Comparison of ENCODE assay signal across 18 cellular contexts in the genomic region with DNA sequence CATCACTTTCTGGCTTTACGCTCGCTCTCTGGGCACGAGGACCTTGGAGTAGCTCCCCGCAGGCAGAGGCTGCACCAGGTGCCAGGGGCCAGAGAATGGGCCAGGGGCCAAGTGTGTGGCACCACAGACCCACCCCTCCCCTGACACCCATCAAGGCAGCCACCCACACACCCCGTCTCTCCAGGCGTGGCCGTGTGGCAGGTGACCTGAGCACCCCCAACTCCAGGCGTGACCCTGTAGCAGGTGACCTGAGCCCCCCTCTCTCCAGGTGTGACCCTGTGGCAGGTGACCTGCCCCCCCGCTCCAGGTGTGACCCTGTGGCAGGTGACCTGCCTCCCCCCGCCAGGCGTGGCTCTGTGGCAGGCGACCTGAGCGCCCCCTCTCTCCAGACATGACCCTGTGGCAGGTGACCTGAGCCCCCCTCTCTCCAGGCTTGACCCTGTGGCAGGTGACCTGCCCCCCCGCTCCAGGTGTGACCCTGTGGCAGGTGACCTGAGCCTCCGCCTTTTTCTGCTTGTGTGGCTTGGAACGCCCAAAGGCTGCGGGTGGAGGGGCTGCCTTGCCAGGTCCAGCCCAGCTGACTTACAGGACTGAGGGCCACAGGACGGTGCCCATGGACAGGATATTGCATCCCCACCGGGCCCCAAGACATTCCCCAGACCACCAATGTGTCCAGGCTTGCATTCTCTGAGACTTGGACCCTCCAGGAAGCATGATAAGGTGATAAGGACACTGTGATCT.
"Had no signal": no experiment of that assay in that cellular context is flagged by ENCODE, and none has a peak within 500 bp of the region (broad histone marks: within the 10 kb centered on the region; RNA-seq: fewer than 3 reads in every experiment).

No MANE protein-coding gene starts in this region.

- H3K4me3 ChIP-seq: lung, prostate gland, right atrium auricular region, sigmoid colon, thoracic aorta, tibial nerve, upper lobe of left lung, uterus had no signal

- H3K9me3 ChIP-seq: neutrophil, prostate gland, right atrium auricular region, sigmoid colon, thoracic aorta, tibial nerve, upper lobe of left lung, uterus had no signal

- H3K79me2 ChIP-seq: parathyroid adenoma had no signal

- H2AFZ ChIP-seq: parathyroid adenoma had no signal

- H3K27me3 ChIP-seq: neutrophil, tibial nerve, upper lobe of left lung, uterus had no signal

- H3K4me1 ChIP-seq: parathyroid adenoma, prostate gland, right atrium auricular region, sigmoid colon, tibial nerve, upper lobe of left lung, uterus had no signal

- H3K27ac ChIP-seq: neutrophil, parathyroid adenoma, prostate gland, right atrium auricular region, sigmoid colon, thoracic aorta, tibial nerve, upper lobe of left lung, uterus had no signal

- DNase-seq: cortex of kidney; effector CD4-positive, alpha-beta T cell; hypothalamus; immature natural killer cell; islet precursor cell; natural killer cell; sigmoid colon; stimulated activated CD4-positive, alpha-beta T cell treated with anti-CD3 and anti-CD28 coated beads, Interleukin-4, amount 100 ng/mL, for 4 hours; upper lobe of left lung; uterus had no signal

- H3K36me3 ChIP-seq: neutrophil, prostate gland, right atrium auricular region, sigmoid colon, thoracic aorta, tibial nerve, upper lobe of left lung, uterus had no signal

- ATAC-seq: natural killer cell; stimulated activated memory B cell treated with anti-CD40 and anti-IgM and Interleukin-4, amounts not matched to agents 10 μg/mL and 1 μg/mL and 100 μg/mL, for 72 hours had no signal
